Comparison of ENCODE assay signal across 11 cellular contexts in genomic region chr14:51869426-51870113, GRCh38. TPM values are rescaled to one million over a fixed set of nuclear protein-coding genes. Genes with fewer than 3 reads are reported as not detected.
A peak's percentile ranks its signal among the peaks of the same experiment; 100 is the strongest.
DNase-seq lines count a peak whose midpoint lies in the region; ATAC-seq and TF ChIP-seq lines count a peak whose summit lies in the region.
"Had no signal": no experiment of that assay in that cellular context is flagged by ENCODE, and none has a peak within 500 bp of the region (broad histone marks: within the 10 kb centered on the region; RNA-seq: fewer than 3 reads in every experiment).

No MANE protein-coding gene starts in this region.

- H2BK12ac ChIP-seq in neuronal stem cell (ENCODE audit: low read length) = no peak overlapping the region

- no peak overlapping the region for H3K9ac ChIP-seq in Loucy (ENCODE audit: low read depth, low read length, poor library complexity, severe bottlenecking)
- H3K9ac ChIP-seq in neuronal stem cell (ENCODE audit: low read depth, low read length, poor library complexity) = no peak overlapping the region

- no peak overlapping the region for H2BK5ac ChIP-seq in neuronal stem cell (ENCODE audit: low read length)

- POLR2A ChIA-PET in activated CD8-positive, alpha-beta T cell treated with anti-CD3 and anti-CD28 coated beads, Interleukin-2, amount 10 ng/mL, durations not matched to agents 7 days and 5 days (lab: Charles Lee) = interaction anchor here (0.6 to 13.4 kb wide), 3 partner anchors 9 to 217 kb away, joined by 3 to 366 read pairs (median 24); partner anchors contain the start of gene GNG2

- H3K14ac ChIP-seq in neuronal stem cell (ENCODE audit: low read length) = no peak overlapping the region

- H3K36me3 Mint-ChIP-seq in activated CD8-positive, alpha-beta T cell treated with anti-CD3 and anti-CD28 coated beads, Interleukin-2, amount 10 ng/mL, durations not matched to agents 7 days and 5 days (ENCODE audit: low read depth) = peaks cover 34% of the 10 kb centered on the region

- no peak overlapping the region for H4K91ac ChIP-seq in neuronal stem cell (ENCODE audit: low read depth, low read length, poor library complexity)

- peak overlapping the region; percentile 84 for H3K4me2 ChIP-seq in Loucy (ENCODE audit: low read depth, low read length, poor library complexity, severe bottlenecking)
- no peak overlapping the region for H3K4me2 ChIP-seq in neuronal stem cell (ENCODE audit: insufficient read depth, low read length, poor library complexity, severe bottlenecking)

- H3F3A ChIP-seq in Loucy (ENCODE audit: low read depth) = no peaks in the 10 kb centered on the region

- peak; percentile 41 for ATAC-seq in activated CD8-positive, alpha-beta T cell treated with anti-CD3 and anti-CD28 coated beads, Interleukin-2, amount 10 ng/mL, durations not matched to agents 7 days and 5 days
- ATAC-seq in HG03139 (IDR thresholded peaks at IDR 0.05; ENCODE audit: unreplicated experiment) = no peak
- ATAC-seq in mucosa of descending colon = no peak

- H3K4me1 Mint-ChIP-seq in activated CD8-positive, alpha-beta T cell treated with anti-CD3 and anti-CD28 coated beads, Interleukin-2, amount 10 ng/mL, durations not matched to agents 7 days and 5 days (ENCODE audit: low read depth) = peaks cover 43% of the 10 kb centered on the region

- H3K36me3 ChIP-seq in Loucy (ENCODE audit: insufficient read depth, low read length) (no peaks in the 10 kb centered on the region), mucosa of descending colon (ENCODE audit: low read depth) (no peaks in the 10 kb centered on the region), neuronal stem cell (replicated peaks in 1 of 2; ENCODE audit: control insufficient read depth in 2 of 2, insufficient read depth in 2 of 2, low read length in 2 of 2) (peaks cover 0 to 6% of the 10 kb centered on the region in 2 donors)

- H3K4me3 Mint-ChIP-seq in activated CD8-positive, alpha-beta T cell treated with anti-CD3 and anti-CD28 coated beads, Interleukin-2, amount 10 ng/mL, durations not matched to agents 7 days and 5 days = no peak overlapping the region

- no peaks in the 10 kb centered on the region for H3K79me1 ChIP-seq in neuronal stem cell (ENCODE audit: low read depth, low read length)

- peaks cover 79% of the 10 kb centered on the region for H4K20me1 ChIP-seq in Loucy (ENCODE audit: insufficient read depth, low read length, poor library complexity, severe bottlenecking)

- H3K27ac ChIP-seq in neuronal stem cell (replicated peaks; ENCODE audit: low read length) = no peak overlapping the region

- peaks cover 99% of the 10 kb centered on the region for H3K79me2 ChIP-seq in Loucy (ENCODE audit: insufficient read depth, low read length)

- H2AFZ ChIP-seq in Loucy (ENCODE audit: low read length) (no peak overlapping the region), neuronal stem cell (ENCODE audit: low read length) (no peak overlapping the region)

- peak overlapping the region; percentile 1 for H3K4me3 ChIP-seq in Loucy (ENCODE audit: low read length, poor library complexity, severe bottlenecking)
- no peak overlapping the region for H3K4me3 ChIP-seq in mucosa of descending colon
- H3K4me3 ChIP-seq in neuronal stem cell (ENCODE audit: low read length in 2 of 2) = no peak overlapping the region

- DNase-seq in activated CD8-positive, alpha-beta T cell treated with anti-CD3 and anti-CD28 coated beads, Interleukin-2, amount 10 ng/mL, durations not matched to agents 7 days and 5 days = peak; percentile 42
- peak; percentile 52 for DNase-seq in effector CD4-positive, alpha-beta T cell
- peak; percentile 49 for DNase-seq in stimulated activated CD8-positive, alpha-beta memory T cell treated with anti-CD3 and anti-CD28 coated beads, Interleukin-4, amount 100 ng/mL, for 24 hours (ENCODE audit: low read depth)
- DNase-seq in cerebellar nuclear complex (lab: John Stamatoyannopoulos, UW) (no peak), mucosa of descending colon (no peak), neuronal stem cell (ENCODE audit: low spot score) (no peak)
- DNase-seq: COR-L47, NCI-H1436 treated with DMSO at 0.1 percent for 48 hours, retina had no signal

- no peaks in the 10 kb centered on the region for H3K9me2 ChIP-seq in Loucy (replicated peaks; ENCODE audit: low read depth, low read length)

- no peak overlapping the region for H4K8ac ChIP-seq in neuronal stem cell (ENCODE audit: low read depth, low read length)

- no peak overlapping the region for H3K18ac ChIP-seq in neuronal stem cell (ENCODE audit: low read length)

- no peak overlapping the region for H3K23ac ChIP-seq in neuronal stem cell (ENCODE audit: low read depth, low read length, poor library complexity)

- CTCF ChIA-PET in activated CD8-positive, alpha-beta T cell treated with anti-CD3 and anti-CD28 coated beads, Interleukin-2, amount 10 ng/mL, durations not matched to agents 7 days and 5 days (lab: Charles Lee) = interaction anchor here (1.0 to 3.8 kb wide), 3 partner anchors 13 to 109 kb away, joined by 4 to 12 read pairs (median 4); no protein-coding TSS in a partner anchor

- no peaks in the 10 kb centered on the region for H3K9me3 Mint-ChIP-seq in activated CD8-positive, alpha-beta T cell treated with anti-CD3 and anti-CD28 coated beads, Interleukin-2, amount 10 ng/mL, durations not matched to agents 7 days and 5 days (ENCODE audit: insufficient read depth)

- H3K27ac Mint-ChIP-seq in activated CD8-positive, alpha-beta T cell treated with anti-CD3 and anti-CD28 coated beads, Interleukin-2, amount 10 ng/mL, durations not matched to agents 7 days and 5 days = peak overlapping the region; percentile 47

- intact Hi-C loops in mucosa of descending colon (cut with DNase I, micrococcal nuclease) = no loop called here

- H2BK120ac ChIP-seq in neuronal stem cell (ENCODE audit: low read depth, low read length) = no peak overlapping the region

- H3K27me3 ChIP-seq in Loucy (ENCODE audit: insufficient read depth, low read length, poor library complexity, severe bottlenecking) (no peaks in the 10 kb centered on the region), neuronal stem cell (ENCODE audit: control insufficient read depth in 3 of 3, insufficient read depth in 3 of 3, low read depth in 1 of 3, low read length in 3 of 3) (no peaks in the 10 kb centered on the region)

- no peak overlapping the region for H3K4ac ChIP-seq in neuronal stem cell (ENCODE audit: low read length)

- no peak overlapping the region for H2BK15ac ChIP-seq in neuronal stem cell (ENCODE audit: low read length)

- H3K4me1 ChIP-seq in Loucy (ENCODE audit: insufficient read depth, low read length, poor library complexity, severe bottlenecking) (peaks cover 80% of the 10 kb centered on the region), mucosa of descending colon (ENCODE audit: low read depth) (no peaks in the 10 kb centered on the region), neuronal stem cell (ENCODE audit: control insufficient read depth in 2 of 2, insufficient read depth in 1 of 2, low read depth in 1 of 2, low read length in 2 of 2) (peaks cover 7 to 28% of the 10 kb centered on the region in 2 donors)

- no CpG with 5 or more reads among the region's 9 CpGs for WGBS in neuronal stem cell (ENCODE audit: extremely low coverage in 2 of 2, insufficient read length in 2 of 2, insufficient replicate concordance in 1 of 2), 2 donors

- H2AK5ac ChIP-seq in neuronal stem cell (ENCODE audit: low read depth, low read length) = no peak overlapping the region

- TF ChIP-seq CTCF in Loucy (conservative IDR thresholded peaks at IDR 0.05; ENCODE audit: low read length) (no peak), mucosa of descending colon (IDR thresholded peaks at IDR 0.05) (no peak)

- H3K9me3 ChIP-seq in Loucy (ENCODE audit: insufficient read depth, low read depth, low read length) (no peaks in the 10 kb centered on the region), mucosa of descending colon (no peaks in the 10 kb centered on the region), neuronal stem cell (replicated peaks in 1 of 2; ENCODE audit: control insufficient read depth in 2 of 2, insufficient read depth in 1 of 2, low read depth in 1 of 2, low read length in 2 of 2) (no peaks in the 10 kb centered on the region)

- no peaks in the 10 kb centered on the region for H3K27me3 Mint-ChIP-seq in activated CD8-positive, alpha-beta T cell treated with anti-CD3 and anti-CD28 coated beads, Interleukin-2, amount 10 ng/mL, durations not matched to agents 7 days and 5 days (ENCODE audit: low read depth)

RNA-seq across cellular contexts. Expression of gene GNG2, which starts 9.2 kb away (rescaled TPM):
- 100 to 1,000 TPM; 293 to 302 TPM for total RNA-seq in activated CD8-positive, alpha-beta T cell treated with anti-CD3 and anti-CD28 coated beads, Interleukin-2, amount 10 ng/mL, durations not matched to agents 7 days and 5 days
- total RNA-seq in mucosa of descending colon = 10 to 100 TPM in 2 of 3 donors, 1 to 10 TPM in 1; 9.9 to 52.2 (median 16.6) TPM
- 37.4 TPM for polyA plus RNA-seq in neuronal stem cell (2013, experiment 1 of 2)
- polyA plus RNA-seq in neuronal stem cell (2013, experiment 2 of 2) = 39.0 TPM

Comparison
In these comparisons a context has a peak if more than half of its experiments do, and no peak if none do; other contexts are left out.
1. DNase-seq: peak in activated CD8-positive, alpha-beta T cell treated with anti-CD3 and anti-CD28 coated beads, Interleukin-2, amount 10 ng/mL, durations not matched to agents 7 days and 5 days (single experiment), effector CD4-positive, alpha-beta T cell (single experiment) and stimulated activated CD8-positive, alpha-beta memory T cell treated with anti-CD3 and anti-CD28 coated beads, Interleukin-4, amount 100 ng/mL, for 24 hours (single experiment); none in cerebellar nuclear complex (0 of 2), mucosa of descending colon (0 of 3) and neuronal stem cell (single experiment).
2. RNA of gene GNG2, which starts 9.2 kb away (total RNA-seq): 293 to 302 TPM in activated CD8-positive, alpha-beta T cell treated with anti-CD3 and anti-CD28 coated beads, Interleukin-2, amount 10 ng/mL, durations not matched to agents 7 days and 5 days; 9.9 to 52.2 TPM in mucosa of descending colon; every median in the first group is over 4 times any median in the second.